ENCODE assay signal across 8 cellular contexts in genomic region chr5:127028822-127029457, GRCh38. TPM values are rescaled to one million over a fixed set of nuclear protein-coding genes. Genes with fewer than 3 reads are reported as not detected.
DNase-seq lines count a peak whose midpoint lies in the region; ATAC-seq and TF ChIP-seq lines count a peak whose summit lies in the region.

No MANE protein-coding gene starts in this region.

- peaks cover 26% of the 10 kb centered on the region for H3K4me1 Mint-ChIP-seq in CD8-positive, alpha-beta T cell (ENCODE audit: low read depth)
- H3K4me1 Mint-ChIP-seq in activated B cell treated with CpG ODN at 0.5 μM for 24 hours: peaks cover 55% of the 10 kb centered on the region

- no peak overlapping the region for H4K8ac ChIP-seq in IMR-90 (ENCODE audit: low read depth in 2 of 2, low read length in 2 of 2)

- no peak for ATAC-seq in CD8-positive, alpha-beta T cell
- ATAC-seq in IMR-90 (ENCODE audit: low read depth) (no peak), activated B cell treated with CpG ODN at 0.5 μM for 24 hours (ENCODE audit: low read depth) (no peak), HG02588 (IDR thresholded peaks at IDR 0.05; ENCODE audit: unreplicated experiment) (no peak)

- in situ Hi-C loops in IMR-90 (cut with MboI; ENCODE audit: low sequenced_read_pairs): no loop called here

- no peak overlapping the region for H2BK15ac ChIP-seq in IMR-90 (ENCODE audit: low read depth, low read length)

- TF ChIP-seq CTCF in CD8-positive, alpha-beta T cell (IDR thresholded peaks at IDR 0.05): no peak
- TF ChIP-seq CTCF in IMR-90 (conservative IDR thresholded peaks at IDR 0.05; ENCODE audit: low read depth, low read length): no peak
- no peak for TF ChIP-seq CTCF in activated B cell treated with CpG ODN at 0.5 μM for 24 hours (IDR thresholded peaks at IDR 0.05)

- no TSS peak for BruUV-seq in IMR-90 (replicated peaks; lab: Mats Ljungman, UMichigan)

- no peak overlapping the region for H3K27ac Mint-ChIP-seq in CD8-positive, alpha-beta T cell
- H3K27ac Mint-ChIP-seq in activated B cell treated with CpG ODN at 0.5 μM for 24 hours: peak overlapping the region; percentile 79

- H2BK120ac ChIP-seq in IMR-90 (ENCODE audit: low read depth, low read length): no peak overlapping the region; the same call in 1 of the 2 replicates

- intact Hi-C loops in CD8-positive, alpha-beta T cell (cut with DNase I, micrococcal nuclease): loop anchor here (5.0 kb wide), 3 partner anchors 42 to 427 kb away; partner anchors contain the start of gene PHAX (in 1 of the 2)
- intact Hi-C loops in IMR-90 (cut with micrococcal nuclease) (no loop called here), activated B cell treated with CpG ODN at 0.5 μM for 24 hours (cut with micrococcal nuclease) (no loop called here)

- H3K36me3 ChIP-seq in CD8-positive, alpha-beta T cell (ENCODE audit: insufficient read depth, low read length): no peaks in the 10 kb centered on the region
- H3K36me3 ChIP-seq in IMR-90 (ENCODE audit: control insufficient read depth, insufficient read depth, low read length) (no peaks in the 10 kb centered on the region), subcutaneous abdominal adipose tissue (ENCODE audit: control insufficient read depth in 5 of 5, insufficient read depth in 5 of 5, low read length in 5 of 5) (no peaks in the 10 kb centered on the region)

- dilution Hi-C loops in IMR-90 (cut with HindIII; ENCODE audit: low sequenced_read_pairs, unreplicated experiment): no loop called here

- TF ChIP-seq RAD21 in IMR-90 (IDR thresholded peaks at IDR 0.05; ENCODE audit: low read length): no peak

- H3K4me3 Mint-ChIP-seq in CD8-positive, alpha-beta T cell: peak overlapping the region; percentile 93
- H3K4me3 Mint-ChIP-seq in activated B cell treated with CpG ODN at 0.5 μM for 24 hours: peak overlapping the region; percentile 94

- DNase-seq in CD8-positive, alpha-beta T cell: no peak
- DNase-seq in IMR-90 (peak; percentile 36), activated B cell treated with CpG ODN at 0.5 μM for 24 hours (peak; percentile 22), NCI-H1105 treated with DMSO at 0.1 percent for 48 hours (lab: John Stamatoyannopoulos, UW) (no peak), SW 1271 (lab: John Stamatoyannopoulos, UW) (no peak)

- peak overlapping the region; percentile 71 for H2AFZ ChIP-seq in IMR-90 (replicated peaks; ENCODE audit: low read length, poor library complexity)

- H3K9ac ChIP-seq in IMR-90 (ENCODE audit: low read depth, low read length): peak overlapping the region; percentile 23; the same call in 1 of the 2 replicates
- peak overlapping the region in 4 of 5 donors; percentile 86 to 90 (median 89) for H3K9ac ChIP-seq in subcutaneous abdominal adipose tissue (ENCODE audit: low read length in 5 of 5)

- H3K27me3 ChIP-seq in CD8-positive, alpha-beta T cell (ENCODE audit: insufficient read depth, low read length): no peaks in the 10 kb centered on the region
- H3K27me3 ChIP-seq in IMR-90 (ENCODE audit: control insufficient read depth, insufficient read depth, low read length): no peaks in the 10 kb centered on the region
- H3K27me3 ChIP-seq in subcutaneous abdominal adipose tissue (ENCODE audit: control insufficient read depth in 5 of 5, insufficient read depth in 4 of 5, low read length in 5 of 5): peaks cover 0 to 2% (median 0%) of the 10 kb centered on the region in 5 donors

- H3K9me3 ChIP-seq in CD8-positive, alpha-beta T cell (ENCODE audit: low read length): no peaks in the 10 kb centered on the region
- no peaks in the 10 kb centered on the region for H3K9me3 ChIP-seq in IMR-90 (ENCODE audit: control insufficient read depth, insufficient read depth, low read length)
- H3K9me3 ChIP-seq in iPS-18c (ENCODE audit: control insufficient read depth, insufficient read depth, low read length): peaks cover under 1% of the 10 kb centered on the region
- H3K9me3 ChIP-seq in subcutaneous abdominal adipose tissue (ENCODE audit: control insufficient read depth in 5 of 5, low read length in 5 of 5): no peaks in the 10 kb centered on the region

- H3K36me3 Mint-ChIP-seq in CD8-positive, alpha-beta T cell: peaks cover 5% of the 10 kb centered on the region
- H3K36me3 Mint-ChIP-seq in activated B cell treated with CpG ODN at 0.5 μM for 24 hours (ENCODE audit: low read depth): peaks cover 2% of the 10 kb centered on the region

- H2AK5ac ChIP-seq in IMR-90 (ENCODE audit: low read depth, low read length): 0 out of 2 replicates have a peak overlapping the region, but pooled peaks have one; percentile 5

- peak overlapping the region; percentile 8; the same call in 1 of the 2 replicates for H4K5ac ChIP-seq in IMR-90 (ENCODE audit: low read depth, low read length)

- H3K27ac ChIP-seq in CD8-positive, alpha-beta T cell (ENCODE audit: low read depth, low read length): no peak overlapping the region
- no peak overlapping the region for H3K27ac ChIP-seq in IMR-90 (ENCODE audit: insufficient read depth, low read length)
- peak overlapping the region; percentile 94 for H3K27ac ChIP-seq in subcutaneous abdominal adipose tissue (ENCODE audit: low read depth, low read length)

- peaks cover 16 to 23% of the 10 kb centered on the region in 2 experiments; a peak in 3 of 4 replicates for H3K79me1 ChIP-seq in IMR-90 (ENCODE audit: low read depth in 1 of 2, low read length in 2 of 2)

- H3K9me1 ChIP-seq in IMR-90 (ENCODE audit: insufficient read depth, low read length): peaks cover 8% of the 10 kb centered on the region; the same call in 1 of the 2 replicates

- no peak overlapping the region for H2AK9ac ChIP-seq in IMR-90 (replicated peaks; ENCODE audit: low read depth, low read length, poor library complexity)

- WGBS in IMR-90 (ENCODE audit: extremely low coverage in 2 of 2, insufficient read length in 1 of 2), 2 experiments: no CpG with 5 or more reads among the region's 12 CpGs

- peak overlapping the region; percentile 95 for H3K23ac ChIP-seq in IMR-90 (ENCODE audit: low read depth, low read length)

- no peak overlapping the region for H3K56ac ChIP-seq in IMR-90 (ENCODE audit: extremely low read depth, insufficient read depth, low read length)

- POLR2A ChIA-PET in CD8-positive, alpha-beta T cell (lab: Charles Lee): interaction anchor here (1.1 to 1.2 kb wide), 2 partner anchors 176 to 251 kb away, joined by 5 to 7 read pairs; partner anchors contain the start of gene LMNB1
- POLR2A ChIA-PET in IMR-90 (lab: Charles Lee; ENCODE audit: unreplicated experiment): no interaction called here
- POLR2A ChIA-PET in activated B cell treated with CpG ODN at 0.5 μM for 24 hours (lab: Charles Lee): interaction anchor here (0.7 to 4.4 kb wide), 9 partner anchors 9 to 251 kb away, joined by 3 to 47 read pairs (median 5); partner anchors contain the start of gene C5orf63

- H4K20me1 ChIP-seq in IMR-90 (ENCODE audit: insufficient read depth, low read length): no peaks in the 10 kb centered on the region

- CTCF ChIA-PET in CD8-positive, alpha-beta T cell (lab: Charles Lee): interaction anchor here (0.8 to 1.7 kb wide), 2 partner anchors 47 to 191 kb away, joined by 3 to 6 read pairs; no protein-coding TSS in a partner anchor
- CTCF ChIA-PET in IMR-90 (lab: Yijun Ruan, JAX): interaction anchor here (0.6 to 2.1 kb wide), 5 partner anchors 18 to 219 kb away, joined by 3 to 6 read pairs (median 3); no protein-coding TSS in a partner anchor
- CTCF ChIA-PET in activated B cell treated with CpG ODN at 0.5 μM for 24 hours (lab: Charles Lee): interaction anchor here (0.9 to 1.6 kb wide), 5 partner anchors 15 to 58 kb away, joined by 3 to 9 read pairs (median 4); no protein-coding TSS in a partner anchor

- peaks cover 8% of the 10 kb centered on the region for H3K4me1 ChIP-seq in CD8-positive, alpha-beta T cell (ENCODE audit: insufficient read depth, low read length)
- H3K4me1 ChIP-seq in IMR-90 (ENCODE audit: control insufficient read depth, insufficient read depth, low read length): peaks cover 5% of the 10 kb centered on the region
- peaks cover 0 to 52% (median 38%) of the 10 kb centered on the region in 5 donors for H3K4me1 ChIP-seq in subcutaneous abdominal adipose tissue (ENCODE audit: control insufficient read depth in 5 of 5, insufficient read depth in 5 of 5, low read length in 5 of 5)

- H2BK20ac ChIP-seq in IMR-90 (ENCODE audit: low read depth, low read length): no peak overlapping the region; the same call in 1 of the 2 replicates

- H3K14ac ChIP-seq in IMR-90 (replicated peaks; ENCODE audit: low read depth, low read length): no peak overlapping the region

- no peak for TF ChIP-seq POLR2A in IMR-90 (IDR thresholded peaks at IDR 0.05; ENCODE audit: low read depth, low read length)

- H3K4me3 ChIP-seq in CD8-positive, alpha-beta T cell (ENCODE audit: low read depth, low read length): peak overlapping the region; percentile 81
- peak overlapping the region; percentile 83 for H3K4me3 ChIP-seq in IMR-90 (ENCODE audit: insufficient read depth, low read depth, low read length)
- H3K4me3 ChIP-seq in iPS-18c (ENCODE audit: insufficient read depth, low read depth, low read length): peak overlapping the region; percentile 82
- H3K4me3 ChIP-seq in subcutaneous abdominal adipose tissue (ENCODE audit: low read depth in 1 of 5, low read length in 5 of 5): peak overlapping the region; percentile 88 to 93 (median 90)

- H3K4ac ChIP-seq in IMR-90 (ENCODE audit: low read depth, low read length): no peak overlapping the region

- H3K4me2 ChIP-seq in IMR-90 (ENCODE audit: low read depth, low read length): peak overlapping the region; percentile 97

- H3K27me3 Mint-ChIP-seq in CD8-positive, alpha-beta T cell (ENCODE audit: low read depth): peaks cover 7% of the 10 kb centered on the region
- no peaks in the 10 kb centered on the region for H3K27me3 Mint-ChIP-seq in activated B cell treated with CpG ODN at 0.5 μM for 24 hours

- no peak overlapping the region for H2BK5ac ChIP-seq in IMR-90 (ENCODE audit: low read depth, low read length, poor library complexity, severe bottlenecking)

- H4K91ac ChIP-seq in IMR-90 (ENCODE audit: insufficient read depth, low read depth, low read length): no peak overlapping the region

- no peak overlapping the region for H3K18ac ChIP-seq in IMR-90 (ENCODE audit: low read depth, low read length)

- H3K9me3 Mint-ChIP-seq in CD8-positive, alpha-beta T cell: no peaks in the 10 kb centered on the region
- H3K9me3 Mint-ChIP-seq in activated B cell treated with CpG ODN at 0.5 μM for 24 hours: no peaks in the 10 kb centered on the region

TF ChIP-seq in IMR-90, 13 proteins besides CTCF, POLR2A, EP300 and RAD21 (continues in another document):
- TF ChIP-seq BHLHE40 (IDR thresholded peaks at IDR 0.05; ENCODE audit: low read depth, low read length): no peak

RNA-seq across cellular contexts. Expression of gene MARCHF3, which starts 1.4 kb away (rescaled TPM):
- 1 to 10 TPM; 7.7 to 9.7 TPM for total RNA-seq in CD8-positive, alpha-beta T cell
- total RNA-seq in IMR-90 (2012; rRNA removed) (17.8 and 18.8 TPM in 2 replicates), activated B cell treated with CpG ODN at 0.5 μM for 24 hours (21.9 and 22.8 TPM in 2 replicates)
- polyA plus RNA-seq in IMR-90 (2012; rRNA removed): 9.5 and 11.2 TPM in 2 replicates
- 4.8 and 7.7 TPM in 2 replicates for polyA plus RNA-seq in IMR-90 (2012; cell fraction: cytosol; rRNA removed)
- polyA plus RNA-seq in IMR-90 (2012; cell fraction: nucleus; rRNA removed; ENCODE audit: low replicate concordance): 5.2 and 10.5 TPM in 2 replicates

RNA-seq across cellular contexts. Expression of gene C5orf63, which starts 44.4 kb away (rescaled TPM):
- 1 to 10 TPM; 4.8 TPM for total RNA-seq in CD8-positive, alpha-beta T cell
- 0.72 and 0.83 TPM in 2 replicates for total RNA-seq in IMR-90 (2012; rRNA removed)
- polyA plus RNA-seq in IMR-90 (2012; rRNA removed): 0.86 and 1.1 TPM in 2 replicates
- 0.26 and 0.51 TPM in 2 replicates for polyA plus RNA-seq in IMR-90 (2012; cell fraction: cytosol; rRNA removed)
- 0.34 and 1.8 TPM in 2 replicates for polyA plus RNA-seq in IMR-90 (2012; cell fraction: nucleus; rRNA removed; ENCODE audit: low replicate concordance)
- total RNA-seq in activated B cell treated with CpG ODN at 0.5 μM for 24 hours: 20.4 and 22.5 TPM in 2 replicates

Comparison
In these comparisons a context has a peak if more than half of its experiments do, and no peak if none do; other contexts are left out.
1. DNase-seq: peak in IMR-90 (single experiment) and activated B cell treated with CpG ODN at 0.5 μM for 24 hours (single experiment); none in CD8-positive, alpha-beta T cell (0 of 7), NCI-H1105 treated with DMSO at 0.1 percent for 48 hours (single experiment) and SW 1271 (0 of 2).
2. intact Hi-C loops: an anchor here in CD8-positive, alpha-beta T cell (5.0 kb wide); none called in IMR-90 and activated B cell treated with CpG ODN at 0.5 μM for 24 hours.
3. Peak in every context shown above with its lines, with median percentiles within 50 percentile points of each other: H3K4me3 ChIP-seq.